In the genomic region with DNA sequence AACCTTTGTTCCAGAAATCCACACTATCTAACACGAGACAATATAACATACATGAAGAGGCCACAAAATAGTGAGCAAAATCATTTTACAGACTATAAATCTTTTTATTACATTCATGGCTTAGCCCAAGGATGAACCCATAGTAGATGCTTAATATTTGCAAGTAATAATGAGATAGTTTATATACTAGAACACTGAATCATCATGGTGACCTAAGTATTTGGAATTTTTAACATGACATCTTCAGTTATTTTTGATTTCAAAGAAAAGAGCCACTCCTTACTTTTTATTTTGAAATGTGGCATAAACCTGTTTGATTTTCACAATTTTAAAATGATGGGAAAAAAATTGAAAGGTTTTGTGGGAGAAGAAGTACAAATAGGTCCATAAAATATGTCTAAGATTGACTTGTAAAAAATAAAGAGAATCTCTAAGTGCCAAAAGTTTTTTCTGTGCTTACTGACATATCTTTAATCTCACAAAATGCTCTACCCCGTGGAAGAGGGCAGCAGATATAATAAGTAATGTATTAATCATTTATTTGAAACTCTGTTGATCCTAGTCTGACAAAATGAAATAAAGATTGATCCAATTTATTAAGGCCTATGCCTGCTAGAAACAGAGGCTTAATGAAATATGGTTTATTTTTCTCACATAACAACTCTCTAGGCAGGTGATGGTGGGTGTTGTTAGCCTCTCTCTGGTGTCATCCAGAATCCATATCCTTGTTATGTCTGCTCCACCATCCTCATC, we compare ENCODE assay signal across 2 cellular contexts.
TF ChIP-seq lines count a peak whose summit lies in the region.

No MANE protein-coding gene starts in this region.

TF ChIP-seq in liver, 16 proteins besides CTCF, POLR2A, EP300 and RAD21 (continued from another document):
- TF ChIP-seq, protein P1, sequence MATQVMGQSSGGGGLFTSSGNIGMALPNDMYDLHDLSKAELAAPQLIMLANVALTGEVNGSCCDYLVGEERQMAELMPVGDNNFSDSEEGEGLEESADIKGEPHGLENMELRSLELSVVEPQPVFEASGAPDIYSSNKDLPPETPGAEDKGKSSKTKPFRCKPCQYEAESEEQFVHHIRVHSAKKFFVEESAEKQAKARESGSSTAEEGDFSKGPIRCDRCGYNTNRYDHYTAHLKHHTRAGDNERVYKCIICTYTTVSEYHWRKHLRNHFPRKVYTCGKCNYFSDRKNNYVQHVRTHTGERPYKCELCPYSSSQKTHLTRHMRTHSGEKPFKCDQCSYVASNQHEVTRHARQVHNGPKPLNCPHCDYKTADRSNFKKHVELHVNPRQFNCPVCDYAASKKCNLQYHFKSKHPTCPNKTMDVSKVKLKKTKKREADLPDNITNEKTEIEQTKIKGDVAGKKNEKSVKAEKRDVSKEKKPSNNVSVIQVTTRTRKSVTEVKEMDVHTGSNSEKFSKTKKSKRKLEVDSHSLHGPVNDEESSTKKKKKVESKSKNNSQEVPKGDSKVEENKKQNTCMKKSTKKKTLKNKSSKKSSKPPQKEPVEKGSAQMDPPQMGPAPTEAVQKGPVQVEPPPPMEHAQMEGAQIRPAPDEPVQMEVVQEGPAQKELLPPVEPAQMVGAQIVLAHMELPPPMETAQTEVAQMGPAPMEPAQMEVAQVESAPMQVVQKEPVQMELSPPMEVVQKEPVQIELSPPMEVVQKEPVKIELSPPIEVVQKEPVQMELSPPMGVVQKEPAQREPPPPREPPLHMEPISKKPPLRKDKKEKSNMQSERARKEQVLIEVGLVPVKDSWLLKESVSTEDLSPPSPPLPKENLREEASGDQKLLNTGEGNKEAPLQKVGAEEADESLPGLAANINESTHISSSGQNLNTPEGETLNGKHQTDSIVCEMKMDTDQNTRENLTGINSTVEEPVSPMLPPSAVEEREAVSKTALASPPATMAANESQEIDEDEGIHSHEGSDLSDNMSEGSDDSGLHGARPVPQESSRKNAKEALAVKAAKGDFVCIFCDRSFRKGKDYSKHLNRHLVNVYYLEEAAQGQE (IDR thresholded peaks at IDR 0.05): no peak

TF ChIP-seq in HepG2, 621 proteins besides CTCF, POLR2A, EP300 and RAD21 (continued from another document):
- TF ChIP-seq ZNF564 (CRISPR knock-in tag; IDR thresholded peaks at IDR 0.05) (no peak), ZNF234 (CRISPR knock-in tag; conservative IDR thresholded peaks at IDR 0.05) (no peak)
TF ChIP-seq in HepG2: peak in this region for 0.
